In genomic region chr4:114178392-114178791, GRCh38 we compare ENCODE assay signal across 20 cellular contexts.
DNase-seq lines count a peak whose midpoint lies in the region; ATAC-seq, FAIRE-seq and TF ChIP-seq lines count a peak whose summit lies in the region.
"Had no signal": no experiment of that assay in that cellular context is flagged by ENCODE, and none has a peak within 500 bp of the region (broad histone marks: within the 10 kb centered on the region; RNA-seq: fewer than 3 reads in every experiment).

No MANE protein-coding gene starts in this region.

- H3K9me3 ChIP-seq in pancreas: no peaks in the 10 kb centered on the region

- H3K4me3 ChIP-seq in astrocyte of the cerebellum (ENCODE audit: low read depth, low read length) (no peak overlapping the region), pancreas (no peak overlapping the region)
- H3K4me3 ChIP-seq: GM12878 had no signal

- peak; percentile 4 for DNase-seq in GM04503 (ENCODE audit: low read depth)
- DNase-seq in astrocyte of the cerebellum (ENCODE audit: low read depth): peak; percentile 13
- peak; percentile 19 for DNase-seq in glomerular visceral epithelial cell (ENCODE audit: extremely low spot score)
- DNase-seq in pancreas: no peak
- DNase-seq in iPS-NIHi7 (ENCODE audit: extremely low spot score): no peak
- DNase-seq in activated naive CD4-positive, alpha-beta T cell (lab: John Stamatoyannopoulos, UW): no peak
- DNase-seq in stimulated activated CD4-positive, alpha-beta T cell treated with anti-CD3 and anti-CD28 coated beads, Interleukin-4, amount 100 ng/mL, for 4 hours: no peak
- DNase-seq: Calu3; CD4-positive, alpha-beta memory T cell; GF-D8; KBM-7; NCI-H1105; NCI-H2081 treated with DMSO at 0.1 percent for 48 hours; NCI-H510A; NCI-H774; SIG-M5 had no signal

- FAIRE-seq in pancreas (lab: Jason Lieb, UNC): no peak
- FAIRE-seq: GM12878, H1 had no signal

- H3K4me1 ChIP-seq in pancreas: no peaks in the 10 kb centered on the region

- 5 to 6% methylated on average over 1 of the region's 1 CpG for WGBS in pancreas, 2 donors

- TF ChIP-seq CTCF in astrocyte of the cerebellum (IDR thresholded peaks at IDR 0.05; ENCODE audit: low read depth, low read length, missing control alignments) (no peak), pancreas (IDR thresholded peaks at IDR 0.05) (no peak)

- peak in 3 of 4 donors; percentile 55 to 60 (median 58) for ATAC-seq in pancreas
- no peak for ATAC-seq in GM19395 (IDR thresholded peaks at IDR 0.05; ENCODE audit: unreplicated experiment)
- ATAC-seq: GM12878 had no signal

- in situ Hi-C loops in astrocyte of the cerebellum (cut with HindIII; ENCODE audit: low sequenced_read_pairs): no loop called here

- intact Hi-C loops in pancreas (cut with DNase I): no loop called here

- H3K27me3 ChIP-seq in pancreas: no peaks in the 10 kb centered on the region

- H3K36me3 ChIP-seq in pancreas: no peaks in the 10 kb centered on the region

- peak overlapping the region in 3 of 4 donors; percentile 3 to 35 (median 27) for H3K27ac ChIP-seq in pancreas
- H3K27ac ChIP-seq: RWPE1 had no signal

Comparison
In these comparisons a context has a peak if more than half of its experiments do, and no peak if none do; other contexts are left out.
1. DNase-seq: peak in GM04503 (single experiment), astrocyte of the cerebellum (single experiment) and glomerular visceral epithelial cell (single experiment); none in pancreas (0 of 6), iPS-NIHi7 (single experiment), activated naive CD4-positive, alpha-beta T cell (0 of 4) and stimulated activated CD4-positive, alpha-beta T cell treated with anti-CD3 and anti-CD28 coated beads, Interleukin-4, amount 100 ng/mL, for 4 hours (0 of 2).